8 cellular contexts compared by ENCODE assay signal in the genomic region with DNA sequence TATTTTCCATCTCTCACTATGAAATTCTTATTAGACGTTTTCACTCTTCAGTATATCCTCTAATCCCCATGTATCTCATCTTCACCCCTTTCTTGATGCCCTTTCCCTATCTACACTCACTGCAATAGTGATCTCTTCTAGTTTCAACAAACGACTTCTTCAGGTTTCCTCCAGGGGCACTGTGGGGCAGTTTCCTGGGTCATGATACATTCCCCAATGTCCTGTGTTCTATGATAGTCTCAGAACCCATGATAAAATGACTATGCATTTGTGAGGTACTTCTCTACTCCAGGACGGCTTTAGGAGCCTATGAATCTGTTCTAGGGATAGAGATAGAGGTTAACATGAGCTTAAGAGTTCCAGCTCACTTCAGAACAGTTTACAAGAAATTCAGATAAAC.
DNase-seq lines count a peak whose midpoint lies in the region; ATAC-seq and TF ChIP-seq lines count a peak whose summit lies in the region.

No MANE protein-coding gene starts in this region.

- TF ChIP-seq POLR2A in stomach (IDR thresholded peaks at IDR 0.05) = no peak

- H3K9me3 Mint-ChIP-seq in endothelial cell (ENCODE audit: unreplicated experiment) = no peaks in the 10 kb centered on the region

- TF ChIP-seq CTCF in AG09309 (IDR thresholded peaks at IDR 0.05; ENCODE audit: control insufficient read depth, insufficient read depth, low read depth, low read length, missing control alignments) = peak; percentile 37
- TF ChIP-seq CTCF in endothelial cell (IDR thresholded peaks at IDR 0.05; ENCODE audit: unreplicated experiment) = peak; percentile 23
- TF ChIP-seq CTCF in upper lobe of right lung (IDR thresholded peaks at IDR 0.05) = peak; percentile 23
- TF ChIP-seq CTCF in stomach (IDR thresholded peaks at IDR 0.05) = no peak

- H3K4me1 ChIP-seq in upper lobe of right lung (peaks cover 7% of the 10 kb centered on the region), stomach (peaks cover 0 to 7% (median 2%) of the 10 kb centered on the region in 4 donors)

- H3K4me3 Mint-ChIP-seq in endothelial cell (ENCODE audit: unreplicated experiment) = no peak overlapping the region

- H3K27me3 ChIP-seq in upper lobe of right lung = no peaks in the 10 kb centered on the region
- H3K27me3 ChIP-seq in stomach = no peaks in the 10 kb centered on the region

- H3K27ac Mint-ChIP-seq in endothelial cell (ENCODE audit: unreplicated experiment) = no peak overlapping the region

- H3K4me3 ChIP-seq in AG09309 (ENCODE audit: control insufficient read depth, low read depth, low read length) (no peak overlapping the region), upper lobe of right lung (no peak overlapping the region), stomach (no peak overlapping the region)

- H3K27me3 Mint-ChIP-seq in endothelial cell (ENCODE audit: unreplicated experiment) = peaks cover 1% of the 10 kb centered on the region

- no peak for TF ChIP-seq EP300 in stomach (IDR thresholded peaks at IDR 0.05)

- WGBS in stomach, 5 donors = 61 to 71% (median 65%) methylated on average over 3 of the region's 3 CpGs

- H3K4me1 Mint-ChIP-seq in endothelial cell (ENCODE audit: unreplicated experiment) = peaks cover 27% of the 10 kb centered on the region

- no peaks in the 10 kb centered on the region for H3K36me3 Mint-ChIP-seq in endothelial cell (ENCODE audit: low read depth, unreplicated experiment)

- no peak for DNase-seq in AG09309 (ENCODE audit: low read depth)
- peak; percentile 72 for DNase-seq in NCI-H82 (lab: John Stamatoyannopoulos, UW)
- DNase-seq in endothelial cell (ENCODE audit: low spot score) = no peak
- DNase-seq in upper lobe of right lung = no peak
- DNase-seq in GOT3 (lab: John Stamatoyannopoulos, UW) = no peak
- DNase-seq in stomach = no peak

- intact Hi-C loops in upper lobe of right lung (cut with DNase I) = no loop called here
- intact Hi-C loops in stomach (cut with DNase I; ENCODE audit: low total_unique reads) = no loop called here

- H3K27ac ChIP-seq in upper lobe of right lung = no peak overlapping the region
- no peak overlapping the region for H3K27ac ChIP-seq in stomach

- H3K36me3 ChIP-seq in upper lobe of right lung (no peaks in the 10 kb centered on the region), stomach (no peaks in the 10 kb centered on the region)

- H3K9me3 ChIP-seq in upper lobe of right lung (no peaks in the 10 kb centered on the region), stomach (no peaks in the 10 kb centered on the region)

- ATAC-seq in GM18907 (IDR thresholded peaks at IDR 0.05; ENCODE audit: unreplicated experiment) = peak; percentile 59
- no peak for ATAC-seq in upper lobe of right lung
- no peak for ATAC-seq in HG03354 (IDR thresholded peaks at IDR 0.05; ENCODE audit: poor library complexity, severe bottlenecking, unreplicated experiment)

Comparison
In these comparisons a context has a peak if more than half of its experiments do, and no peak if none do; other contexts are left out.
1. CTCF ChIP-seq: peak in AG09309 (single experiment), endothelial cell (single experiment) and upper lobe of right lung (single experiment); none in stomach (0 of 7).